Comparison of ENCODE assay signal across 20 cellular contexts in genomic region chr17:72702998-72703397, GRCh38.
DNase-seq lines count a peak whose midpoint lies in the region; ATAC-seq and TF ChIP-seq lines count a peak whose summit lies in the region.
"Had no signal": no experiment of that assay in that cellular context is flagged by ENCODE, and none has a peak within 500 bp of the region (broad histone marks: within the 10 kb centered on the region; RNA-seq: fewer than 3 reads in every experiment).

No MANE protein-coding gene starts in this region.

- H3K4me1 ChIP-seq in HEK293 (ENCODE audit: control insufficient read depth, insufficient read depth, low read length), result peaks cover under 1% of the 10 kb centered on the region; the same call in 1 of the 2 replicates
- H3K4me1 ChIP-seq: lower lobe of right lung had no signal

- TF ChIP-seq POLR2A in erythroblast (IDR thresholded peaks at IDR 0.05; ENCODE audit: low read length), result no peak

- no peak for TF ChIP-seq CTCF in AG09309 (IDR thresholded peaks at IDR 0.05; ENCODE audit: control insufficient read depth, insufficient read depth, low read depth, low read length, missing control alignments)
- no peak for TF ChIP-seq CTCF in HEK293 (tag by site-specific recombination; IDR thresholded peaks at IDR 0.05)
- no peak for TF ChIP-seq CTCF in RWPE1 (conservative IDR thresholded peaks at IDR 0.05; ENCODE audit: low read depth)
- TF ChIP-seq CTCF in fibroblast of mammary gland (conservative IDR thresholded peaks at IDR 0.05; ENCODE audit: control insufficient read depth, insufficient read depth, low read depth, low read length), result no peak

- H3K27ac ChIP-seq in HEK293 (ENCODE audit: extremely low read depth, low read depth, low read length) (no peak overlapping the region), RWPE1 (peak overlapping the region; percentile 68)
- H3K27ac ChIP-seq: lower lobe of right lung had no signal

- no peak for ATAC-seq in GM19395 (IDR thresholded peaks at IDR 0.05; ENCODE audit: unreplicated experiment)
- ATAC-seq: activated T-cell treated with anti-CD3 and anti-CD28 coated beads, Interleukin-2, amount 50 U/mL, for 4 hours; CD8-positive, alpha-beta T cell; lower lobe of right lung; stimulated activated naive B cell treated with anti-CD40 and anti-IgM and Interleukin-4, amounts not matched to agents 10 μg/mL and 1 μg/mL and 100 μg/mL, for 72 hours had no signal

- CTCF ChIA-PET in HEK293 (lab: Yijun Ruan, JAX), result interaction anchor here (0.7 to 1.3 kb wide), 3 partner anchors 13 to 488 kb away, joined by 3 to 6 read pairs (median 5); no protein-coding TSS in a partner anchor
- CTCF ChIA-PET in RWPE1 (lab: Yijun Ruan, JAX), result interaction anchor here (0.6 kb wide), 1 partner anchor 758 kb away, joined by 3 read pairs; no protein-coding TSS in a partner anchor

- DNase-seq in AG09309 (ENCODE audit: low read depth), result peak; percentile 74
- DNase-seq in RWPE1 (ENCODE audit: low spot score), result no peak
- DNase-seq in fibroblast of mammary gland (ENCODE audit: low read depth), result peak; percentile 67
- no peak for DNase-seq in NCI-H446 treated with DMSO at 0.1 percent for 48 hours (lab: John Stamatoyannopoulos, UW)
- DNase-seq in NCI-H1436 treated with DMSO at 0.1 percent for 48 hours (lab: John Stamatoyannopoulos, UW), result no peak
- no peak for DNase-seq in erythroblast (lab: John Stamatoyannopoulos, UW)
- DNase-seq: activated CD4-positive, CD25-positive, alpha-beta regulatory T cell; activated CD8-positive, alpha-beta memory T cell treated with anti-CD3 and anti-CD28 coated beads for 24 hours; activated naive CD4-positive, alpha-beta T cell treated with anti-CD3 and anti-CD28 coated beads for 36 hours; activated T-cell treated with anti-CD3 and anti-CD28 coated beads, Interleukin-2, amount 50 U/mL, for 4 hours; amygdala; CD8-positive, alpha-beta T cell; DND-41; lower lobe of right lung; NCI-H146; NCI-H2171; NCI-H82; stimulated activated naive B cell treated with anti-CD40 and anti-IgM and Interleukin-4, amounts not matched to agents 10 μg/mL and 1 μg/mL and 100 μg/mL, for 72 hours had no signal

- H3K4me3 ChIP-seq in AG09309 (ENCODE audit: control insufficient read depth, low read depth, low read length) (no peak overlapping the region), HEK293 (ENCODE audit: low read depth, low read length) (no peak overlapping the region), fibroblast of mammary gland (ENCODE audit: control insufficient read depth, low read depth, low read length) (no peak overlapping the region)
- H3K4me3 ChIP-seq: lower lobe of right lung had no signal

- no peaks in the 10 kb centered on the region for H3K36me3 ChIP-seq in HEK293 (ENCODE audit: control insufficient read depth in 2 of 2, insufficient read depth in 1 of 2, low read length in 2 of 2)
- H3K36me3 ChIP-seq: lower lobe of right lung had no signal

- POLR2A ChIA-PET in HEK293 (lab: Yijun Ruan, JAX), result no interaction called here
- POLR2A ChIA-PET in RWPE1 (lab: Yijun Ruan, JAX; ENCODE audit: low non-redundant PET), result no interaction called here

- H3K9me3 ChIP-seq in HEK293 (ENCODE audit: control insufficient read depth, insufficient read depth, low read depth, low read length), result no peaks in the 10 kb centered on the region
- H3K9me3 ChIP-seq: lower lobe of right lung had no signal

TF ChIP-seq in HEK293, 187 proteins besides CTCF, POLR2A, EP300 and RAD21:
- no peak for TF ChIP-seq ZNF510 (tag by site-specific recombination; IDR thresholded peaks at IDR 0.05; ENCODE audit: insufficient replicate concordance)
- no peak for TF ChIP-seq TRIM28 (IDR thresholded peaks at IDR 0.05; ENCODE audit: borderline replicate concordance, low read length)
- no peak for TF ChIP-seq ZNF248 (tag by site-specific recombination; IDR thresholded peaks at IDR 0.05)
- no peak for TF ChIP-seq ZNF549 (tag by site-specific recombination; IDR thresholded peaks at IDR 0.05)
- no peak for TF ChIP-seq HOXC10 (CRISPR knock-in tag; IDR thresholded peaks at IDR 0.05)
- 0 out of 2 replicates have a peak, but pooled peaks have one; percentile 16 for TF ChIP-seq SP7 (tag by site-specific recombination; IDR thresholded peaks at IDR 0.05)
- no peak for TF ChIP-seq ZBTB11 (tag by site-specific recombination; conservative IDR thresholded peaks at IDR 0.05; ENCODE audit: low read depth)

Comparison
In these comparisons a context has a peak if more than half of its experiments do, and no peak if none do; other contexts are left out.
1. DNase-seq: peak in AG09309 (single experiment) and fibroblast of mammary gland (single experiment); none in RWPE1 (single experiment), NCI-H446 treated with DMSO at 0.1 percent for 48 hours (single experiment), NCI-H1436 treated with DMSO at 0.1 percent for 48 hours (single experiment) and erythroblast (0 of 2).